In genomic region chr5:136103118-136103517, GRCh38 we compare ENCODE assay signal across 22 cellular contexts. TPM values are rescaled to one million over a fixed set of nuclear protein-coding genes. Genes with fewer than 3 reads are reported as not detected.
DNase-seq lines count a peak whose midpoint lies in the region; ATAC-seq and TF ChIP-seq lines count a peak whose summit lies in the region.
"Had no signal": no experiment of that assay in that cellular context is flagged by ENCODE, and none has a peak within 500 bp of the region (broad histone marks: within the 10 kb centered on the region; RNA-seq: fewer than 3 reads in every experiment).

No MANE protein-coding gene starts in this region.

- no peak for TF ChIP-seq CTCF in Caco-2 (IDR thresholded peaks at IDR 0.05; ENCODE audit: insufficient read depth in 1 of 2, low read depth in 1 of 2, low read length in 1 of 2, severe bottlenecking in 1 of 2, unreplicated experiment in 1 of 2)
- no peak for TF ChIP-seq CTCF in tibial artery (IDR thresholded peaks at IDR 0.05)

- CTCF ChIA-PET in Caco-2 (lab: Charles Lee): no interaction called here

- no peak overlapping the region for H3K4me3 Mint-ChIP-seq in Caco-2 (ENCODE audit: unreplicated experiment)
- H3K4me3 Mint-ChIP-seq: activated CD4-positive, alpha-beta memory T cell treated with anti-CD3 and anti-CD28 coated beads for 36 hours; stimulated activated effector memory CD8-positive, alpha-beta T cell treated with anti-CD3 and anti-CD28 coated beads, Interleukin-12 subunit alpha, Interleukin-12 subunit beta, amount 100 ng/mL, for 72 hours had no signal

- POLR2A ChIA-PET in Caco-2 (lab: Charles Lee): interaction anchor here (2.6 kb wide), 1 partner anchor 30 kb away, joined by 12 read pairs; the partner anchor contains the start of gene SMAD5

- H3K4me1 ChIP-seq in Caco-2 (peaks cover 96% of the 10 kb centered on the region), tibial artery (peaks cover 0 to 2% (median 0%) of the 10 kb centered on the region in 4 donors)

- intact Hi-C loops in Caco-2 (cut with micrococcal nuclease; ENCODE audit: unreplicated experiment) (loop anchor here (5.0 kb wide), 1 partner anchor 49 kb away; no protein-coding TSS in a partner anchor), tibial artery (cut with DNase I; ENCODE audit: low total_unique reads) (no loop called here)

- peak overlapping the region; percentile 87 for H3K27ac Mint-ChIP-seq in Caco-2 (ENCODE audit: unreplicated experiment)
- H3K27ac Mint-ChIP-seq: activated CD4-positive, alpha-beta memory T cell treated with anti-CD3 and anti-CD28 coated beads for 36 hours; stimulated activated effector memory CD8-positive, alpha-beta T cell treated with anti-CD3 and anti-CD28 coated beads, Interleukin-12 subunit alpha, Interleukin-12 subunit beta, amount 100 ng/mL, for 72 hours had no signal

- H3K27me3 ChIP-seq in Caco-2 (replicated peaks; ENCODE audit: control insufficient read depth, insufficient read depth, low read length): no peaks in the 10 kb centered on the region
- H3K27me3 ChIP-seq in tibial artery: no peaks in the 10 kb centered on the region
- H3K27me3 ChIP-seq: pancreas had no signal

- ATAC-seq in GM19438 (IDR thresholded peaks at IDR 0.05; ENCODE audit: low read depth, unreplicated experiment): peak; percentile 85
- peak; percentile 68 for ATAC-seq in HG02642 (IDR thresholded peaks at IDR 0.05; ENCODE audit: poor library complexity, unreplicated experiment)
- ATAC-seq in HG03342 (IDR thresholded peaks at IDR 0.05; ENCODE audit: unreplicated experiment): peak; percentile 65
- no peak for ATAC-seq in HG03045 (IDR thresholded peaks at IDR 0.05; ENCODE audit: unreplicated experiment)
- ATAC-seq: left cardiac atrium; pancreas; stimulated activated effector memory CD8-positive, alpha-beta T cell treated with anti-CD3 and anti-CD28 coated beads, Interleukin-12 subunit alpha, Interleukin-12 subunit beta, amount 100 ng/mL, for 72 hours had no signal

- H3K27me3 Mint-ChIP-seq in Caco-2 (ENCODE audit: insufficient read depth, unreplicated experiment): no peaks in the 10 kb centered on the region

- H3K9me3 ChIP-seq in Caco-2 (no peaks in the 10 kb centered on the region), tibial artery (no peaks in the 10 kb centered on the region)
- H3K9me3 ChIP-seq: pancreas had no signal

- no peaks in the 10 kb centered on the region for H3K36me3 ChIP-seq in Caco-2 (ENCODE audit: control insufficient read depth, insufficient read depth, low read length)
- no peaks in the 10 kb centered on the region for H3K36me3 ChIP-seq in tibial artery
- H3K36me3 ChIP-seq: pancreas had no signal

- H3K4me3 ChIP-seq in Caco-2 (ENCODE audit: low read depth, low read length) (no peak overlapping the region), tibial artery (no peak overlapping the region)
- H3K4me3 ChIP-seq: GM23248, pancreas, PC-9, SK-N-MC had no signal

- no peaks in the 10 kb centered on the region for H3K9me3 Mint-ChIP-seq in Caco-2 (ENCODE audit: unreplicated experiment)
- H3K9me3 Mint-ChIP-seq: activated CD4-positive, alpha-beta memory T cell treated with anti-CD3 and anti-CD28 coated beads for 36 hours; stimulated activated effector memory CD8-positive, alpha-beta T cell treated with anti-CD3 and anti-CD28 coated beads, Interleukin-12 subunit alpha, Interleukin-12 subunit beta, amount 100 ng/mL, for 72 hours had no signal

- no peak for DNase-seq in Caco-2
- no peak for DNase-seq in activated naive CD4-positive, alpha-beta T cell (lab: John Stamatoyannopoulos, UW)
- DNase-seq in NCI-H2029 (lab: John Stamatoyannopoulos, UW): no peak
- no peak for DNase-seq in tibial artery
- DNase-seq: activated CD4-positive, alpha-beta memory T cell treated with anti-CD3 and anti-CD28 coated beads for 36 hours; C1 segment of cervical spinal cord; caudate nucleus; effector CD8-positive, alpha-beta T cell; GM23248; left cardiac atrium; MM.1S; NCI-H2081; pancreas; PC-9; trophoblast cell had no signal

- H3K4me1 Mint-ChIP-seq in Caco-2 (ENCODE audit: low read depth, unreplicated experiment): peaks cover 54% of the 10 kb centered on the region
- H3K4me1 Mint-ChIP-seq: stimulated activated effector memory CD8-positive, alpha-beta T cell treated with anti-CD3 and anti-CD28 coated beads, Interleukin-12 subunit alpha, Interleukin-12 subunit beta, amount 100 ng/mL, for 72 hours had no signal

- no peaks in the 10 kb centered on the region for H3K36me3 Mint-ChIP-seq in Caco-2 (ENCODE audit: insufficient read depth, unreplicated experiment)
- H3K36me3 Mint-ChIP-seq: activated CD4-positive, alpha-beta memory T cell treated with anti-CD3 and anti-CD28 coated beads for 36 hours; stimulated activated effector memory CD8-positive, alpha-beta T cell treated with anti-CD3 and anti-CD28 coated beads, Interleukin-12 subunit alpha, Interleukin-12 subunit beta, amount 100 ng/mL, for 72 hours had no signal

- no TSS peak for BruUV-seq in Caco-2 (replicated peaks; lab: Mats Ljungman, UMichigan)

- no peak overlapping the region for H3K27ac ChIP-seq in tibial artery
- H3K27ac ChIP-seq: 22Rv1, GM23248, pancreas, PC-9, SK-N-MC had no signal

RNA-seq across cellular contexts. Expression of gene SMAD5, which starts 29.5 kb away (rescaled TPM):
- total RNA-seq in Caco-2 (2022): 141 and 142 TPM in 2 replicates
